Comparison of ENCODE assay signal across 14 cellular contexts in genomic region chr13:37481005-37481857, GRCh38.
A peak's percentile ranks its signal among the peaks of the same experiment; 100 is the strongest.
DNase-seq lines count a peak whose midpoint lies in the region; ATAC-seq, FAIRE-seq and TF ChIP-seq lines count a peak whose summit lies in the region.
"Had no signal": no experiment of that assay in that cellular context is flagged by ENCODE, and none has a peak within 500 bp of the region (broad histone marks: within the 10 kb centered on the region; RNA-seq: fewer than 3 reads in every experiment).

No MANE protein-coding gene starts in this region.

- H4K20me1 ChIP-seq in GM23338 (replicated peaks; ENCODE audit: insufficient read depth) (no peaks in the 10 kb centered on the region), K562 (replicated peaks; ENCODE audit: control insufficient read depth, insufficient read depth, low read length) (no peaks in the 10 kb centered on the region)

- H3K9me3 Mint-ChIP-seq in GM23338 (no peaks in the 10 kb centered on the region), osteocyte (ENCODE audit: unreplicated experiment) (no peaks in the 10 kb centered on the region)

- H3K4me3 ChIP-seq in GM23338 (no peak overlapping the region), K562 (no peak overlapping the region), gastroesophageal sphincter (no peak overlapping the region), mucosa of descending colon (no peak overlapping the region)
- H3K4me3 ChIP-seq: sigmoid colon had no signal

- peak overlapping the region; percentile 67; the same call in 1 of the 2 replicates for H2AFZ ChIP-seq in GM23338
- H2AFZ ChIP-seq in K562 (ENCODE audit: low read depth, low read length): no peak overlapping the region

- no peaks in the 10 kb centered on the region for H3K9me2 ChIP-seq in GM23338 (ENCODE audit: insufficient read depth)

- no TSS peak for BruUV-seq in K562 (replicated peaks; lab: Mats Ljungman, UMichigan)

- H3K4me2 ChIP-seq in GM23338: no peak overlapping the region
- no peak overlapping the region for H3K4me2 ChIP-seq in K562 (ENCODE audit: insufficient read depth, low read length)

- H3K27ac ChIP-seq in GM23338 (ENCODE audit: low read depth) (no peak overlapping the region), K562 (ENCODE audit: extremely low read depth, low read depth, low read length) (no peak overlapping the region), gastroesophageal sphincter (no peak overlapping the region)
- H3K27ac ChIP-seq: RWPE1 had no signal

- no peak overlapping the region for H3K27ac Mint-ChIP-seq in GM23338
- H3K27ac Mint-ChIP-seq in osteocyte (ENCODE audit: unreplicated experiment): peak overlapping the region; percentile 48

- H3K27me3 ChIP-seq in GM23338 (ENCODE audit: insufficient read depth) (no peaks in the 10 kb centered on the region), K562 (ENCODE audit: control insufficient read depth in 2 of 2, insufficient read depth in 2 of 2, low read length in 2 of 2) (no peaks in the 10 kb centered on the region), gastroesophageal sphincter (no peaks in the 10 kb centered on the region)
- H3K27me3 ChIP-seq: sigmoid colon had no signal

- no peak for TF ChIP-seq POLR2A in K562 (conservative IDR thresholded peaks at IDR 0.05)
- TF ChIP-seq POLR2A in gastroesophageal sphincter (IDR thresholded peaks at IDR 0.05): no peak

- TF ChIP-seq EP300 in K562 (IDR thresholded peaks at IDR 0.05; ENCODE audit: low read length): no peak
- no peak for TF ChIP-seq EP300 in gastroesophageal sphincter (IDR thresholded peaks at IDR 0.05)

- DNase-seq in GM23338 (ENCODE audit: low spot score): no peak
- peak; percentile 24 for DNase-seq in NCI-H2081 treated with DMSO at 0.1 percent for 48 hours (lab: John Stamatoyannopoulos, UW)
- DNase-seq in K562 (ENCODE audit: extremely low read depth in 1 of 4, low spot score in 3 of 4): no peak
- DNase-seq in osteocyte (ENCODE audit: extremely low spot score, unreplicated experiment): no peak
- DNase-seq in GM10248 (ENCODE audit: extremely low spot score): no peak
- DNase-seq in mucosa of descending colon: no peak
- DNase-seq: activated CD8-positive, alpha-beta memory T cell treated with anti-CD3 and anti-CD28 coated beads for 24 hours; activated naive CD4-positive, alpha-beta T cell; Calu3; H7; sigmoid colon had no signal

- CTCF ChIA-PET in K562 (lab: Yijun Ruan, JAX; ENCODE audit: low intra/inter-chr PET ratio) (no interaction called here), GM10248 (lab: Yijun Ruan, JAX) (no interaction called here)

- peaks cover 3% of the 10 kb centered on the region for H3K27me3 Mint-ChIP-seq in GM23338 (ENCODE audit: insufficient read depth, low read depth, poor library complexity)
- no peaks in the 10 kb centered on the region for H3K27me3 Mint-ChIP-seq in osteocyte (ENCODE audit: unreplicated experiment)

- WGBS in K562 (ENCODE audit: insufficient coverage, low coverage, missing lambda C conversion rate): 1% methylated on average over 7 of the region's 7 CpGs
- 54 to 67% methylated on average over 5 to 7 of the region's 7 CpGs for WGBS in gastroesophageal sphincter (ENCODE audit: low coverage in 1 of 2), 2 donors

- H3K4me1 ChIP-seq in GM23338 (ENCODE audit: insufficient read depth) (no peaks in the 10 kb centered on the region), K562 (replicated peaks in 1 of 2; ENCODE audit: control insufficient read depth in 2 of 2, insufficient read depth in 2 of 2, low read length in 2 of 2) (no peaks in the 10 kb centered on the region), gastroesophageal sphincter (peaks cover 0 to 8% (median 0%) of the 10 kb centered on the region in 3 donors), mucosa of descending colon (ENCODE audit: low read depth) (no peaks in the 10 kb centered on the region)

- H3K36me3 Mint-ChIP-seq in GM23338 (ENCODE audit: low read depth) (no peaks in the 10 kb centered on the region), osteocyte (ENCODE audit: unreplicated experiment) (no peaks in the 10 kb centered on the region)

- H3K36me3 ChIP-seq in GM23338 (ENCODE audit: insufficient read depth) (no peaks in the 10 kb centered on the region), K562 (ENCODE audit: control insufficient read depth, insufficient read depth, low read length) (no peaks in the 10 kb centered on the region), gastroesophageal sphincter (no peaks in the 10 kb centered on the region), mucosa of descending colon (ENCODE audit: low read depth) (no peaks in the 10 kb centered on the region)
- H3K36me3 ChIP-seq: sigmoid colon had no signal

- POLR2A ChIA-PET in K562 (lab: Yijun Ruan, JAX): no interaction called here
- POLR2A ChIA-PET in GM10248 (lab: Yijun Ruan, JAX): no interaction called here

- H3K9me1 ChIP-seq in K562 (ENCODE audit: control insufficient read depth, insufficient read depth, low read length): no peaks in the 10 kb centered on the region

- H3K9me3 ChIP-seq in K562 (replicated peaks; ENCODE audit: control insufficient read depth, insufficient read depth, low read depth, low read length) (no peaks in the 10 kb centered on the region), gastroesophageal sphincter (no peaks in the 10 kb centered on the region), mucosa of descending colon (no peaks in the 10 kb centered on the region)
- H3K9me3 ChIP-seq: sigmoid colon had no signal

- H3K4me3 Mint-ChIP-seq in GM23338 (no peak overlapping the region), osteocyte (ENCODE audit: unreplicated experiment) (no peak overlapping the region)

- ATAC-seq in GM23338 (no peak), K562 (no peak), gastroesophageal sphincter (no peak), mucosa of descending colon (no peak)

- no peak for FAIRE-seq in K562 (lab: Jason Lieb, UNC)
- FAIRE-seq: colon had no signal

- TF ChIP-seq RAD21 in K562 (CRISPR knock-in tag; conservative IDR thresholded peaks at IDR 0.05 in 1 of 2, IDR thresholded peaks at IDR 0.05 in 1 of 2): no peak

- TF ChIP-seq CTCF in GM23338 (conservative IDR thresholded peaks at IDR 0.05; ENCODE audit: low read depth in 2 of 2) (no peak), K562 (IDR thresholded peaks at IDR 0.05 in 2 of 3, conservative IDR thresholded peaks at IDR 0.05 in 1 of 3; ENCODE audit: insufficient read depth in 2 of 3, low read depth in 1 of 3, low read length in 3 of 3) (no peak), osteocyte (IDR thresholded peaks at IDR 0.05) (no peak), GM10248 (IDR thresholded peaks at IDR 0.05; ENCODE audit: control extremely low read depth, extremely low read depth, low read depth, missing control alignments) (no peak), gastroesophageal sphincter (IDR thresholded peaks at IDR 0.05) (no peak), mucosa of descending colon (IDR thresholded peaks at IDR 0.05) (no peak)

- H3K4me1 Mint-ChIP-seq in GM23338: peaks cover 3% of the 10 kb centered on the region; the same call in 1 of the 3 replicates
- peaks cover 53% of the 10 kb centered on the region for H3K4me1 Mint-ChIP-seq in osteocyte (ENCODE audit: unreplicated experiment)

- no peak overlapping the region for H3K9ac ChIP-seq in K562 (ENCODE audit: insufficient read depth in 1 of 2, low read depth in 2 of 2, low read length in 2 of 2)

- H3F3A ChIP-seq in GM23338 (replicated peaks; ENCODE audit: low read depth): no peaks in the 10 kb centered on the region

- intact Hi-C loops in K562 (cut with micrococcal nuclease): no loop called here
- intact Hi-C loops in mucosa of descending colon (cut with DNase I, micrococcal nuclease): no loop called here

- in situ Hi-C loops in K562 (cut with MboI): no loop called here

- no peaks in the 10 kb centered on the region for H3K79me2 ChIP-seq in GM23338 (replicated peaks; ENCODE audit: insufficient read depth)
- H3K79me2 ChIP-seq in K562 (ENCODE audit: control insufficient read depth, insufficient read depth, low read length): no peaks in the 10 kb centered on the region

TF ChIP-seq in GM23338, 12 proteins besides CTCF, POLR2A, EP300 and RAD21:
- TF ChIP-seq ETS1 (IDR thresholded peaks at IDR 0.05): no peak
- no peak for TF ChIP-seq ZNF331 (CRISPR knock-in tag; IDR thresholded peaks at IDR 0.05; ENCODE audit: low read depth)

TF ChIP-seq in K562, 482 proteins besides CTCF, POLR2A, EP300 and RAD21:
- TF ChIP-seq, protein P1, sequence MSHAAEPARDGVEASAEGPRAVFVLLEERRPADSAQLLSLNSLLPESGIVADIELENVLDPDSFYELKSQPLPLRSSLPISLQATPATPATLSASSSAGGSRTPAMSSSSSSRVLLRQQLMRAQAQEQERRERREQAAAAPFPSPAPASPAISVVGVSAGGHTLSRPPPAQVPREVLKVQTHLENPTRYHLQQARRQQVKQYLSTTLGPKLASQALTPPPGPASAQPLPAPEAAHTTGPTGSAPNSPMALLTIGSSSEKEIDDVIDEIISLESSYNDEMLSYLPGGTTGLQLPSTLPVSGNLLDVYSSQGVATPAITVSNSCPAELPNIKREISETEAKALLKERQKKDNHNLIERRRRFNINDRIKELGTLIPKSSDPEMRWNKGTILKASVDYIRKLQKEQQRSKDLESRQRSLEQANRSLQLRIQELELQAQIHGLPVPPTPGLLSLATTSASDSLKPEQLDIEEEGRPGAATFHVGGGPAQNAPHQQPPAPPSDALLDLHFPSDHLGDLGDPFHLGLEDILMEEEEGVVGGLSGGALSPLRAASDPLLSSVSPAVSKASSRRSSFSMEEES (CRISPR knock-in tag; IDR thresholded peaks at IDR 0.05): peak; percentile 34; the same call in 1 of the 2 replicates
- TF ChIP-seq THAP7 (CRISPR knock-in tag; IDR thresholded peaks at IDR 0.05): no peak
